ENCODE assay signal across 11 cellular contexts in genomic region chr14:100416921-100417451, GRCh38.
DNase-seq lines count a peak whose midpoint lies in the region; ATAC-seq, FAIRE-seq and TF ChIP-seq lines count a peak whose summit lies in the region.
"Had no signal": no experiment of that assay in that cellular context is flagged by ENCODE, and none has a peak within 500 bp of the region (broad histone marks: within the 10 kb centered on the region; RNA-seq: fewer than 3 reads in every experiment).

No MANE protein-coding gene starts in this region.

- H3K4me3 Mint-ChIP-seq in stimulated activated memory B cell treated with anti-CD40 and anti-IgM and Interleukin-4, amounts not matched to agents 10 μg/mL and 1 μg/mL and 100 μg/mL, for 72 hours: no peak overlapping the region

- FAIRE-seq in H54 (lab: Jason Lieb, UNC): peak; percentile 98

- DNase-seq in H54 (ENCODE audit: insufficient read length, low spot score) (peak; percentile 69), fibroblast of pulmonary artery (ENCODE audit: low read depth) (peak; percentile 29), T-helper 1 cell (no peak), GM13976 (ENCODE audit: low spot score) (no peak)
- DNase-seq: DMS79; left ventricle myocardium inferior; stimulated activated CD4-positive, alpha-beta T cell treated with anti-CD3 and anti-CD28 coated beads, Interleukin-4, amount 100 ng/mL, for 4 hours had no signal

- in situ Hi-C loops in GM13976 (cut with MboI; ENCODE audit: low sequenced_read_pairs, unreplicated experiment): no loop called here

- H3K36me3 Mint-ChIP-seq in stimulated activated memory B cell treated with anti-CD40 and anti-IgM and Interleukin-4, amounts not matched to agents 10 μg/mL and 1 μg/mL and 100 μg/mL, for 72 hours: peaks cover 6% of the 10 kb centered on the region

- no peak overlapping the region for H3K4me3 ChIP-seq in fibroblast of pulmonary artery (replicated peaks; ENCODE audit: low read depth, low read length)
- H3K4me3 ChIP-seq: left ventricle myocardium inferior, suprapubic skin had no signal

- no peak for TF ChIP-seq POLR2A in H54 (IDR thresholded peaks at IDR 0.05; ENCODE audit: low read depth, low read length)

- peaks cover 15% of the 10 kb centered on the region for H3K4me1 Mint-ChIP-seq in stimulated activated memory B cell treated with anti-CD40 and anti-IgM and Interleukin-4, amounts not matched to agents 10 μg/mL and 1 μg/mL and 100 μg/mL, for 72 hours

- no peak for TF ChIP-seq CTCF in fibroblast of pulmonary artery (IDR thresholded peaks at IDR 0.05; ENCODE audit: low read length, missing control alignments)
- no peak for TF ChIP-seq CTCF in GM13976 (IDR thresholded peaks at IDR 0.05; ENCODE audit: borderline replicate concordance, control extremely low read depth, extremely low read depth, insufficient read depth, missing control alignments)

- H3K27ac Mint-ChIP-seq in stimulated activated memory B cell treated with anti-CD40 and anti-IgM and Interleukin-4, amounts not matched to agents 10 μg/mL and 1 μg/mL and 100 μg/mL, for 72 hours: peak overlapping the region; percentile 26

- H3K27me3 Mint-ChIP-seq in stimulated activated memory B cell treated with anti-CD40 and anti-IgM and Interleukin-4, amounts not matched to agents 10 μg/mL and 1 μg/mL and 100 μg/mL, for 72 hours: no peaks in the 10 kb centered on the region

- ATAC-seq in SK-N-SH treated with all-trans-retinoic acid at 6 μM for 48 hours (peak; percentile 42), HG02852 (IDR thresholded peaks at IDR 0.05; ENCODE audit: unreplicated experiment) (no peak)
- ATAC-seq in stimulated activated memory B cell treated with anti-CD40 and anti-IgM and Interleukin-4, amounts not matched to agents 10 μg/mL and 1 μg/mL and 100 μg/mL, for 72 hours: no peak

- peaks cover 3% of the 10 kb centered on the region for H3K9me3 Mint-ChIP-seq in stimulated activated memory B cell treated with anti-CD40 and anti-IgM and Interleukin-4, amounts not matched to agents 10 μg/mL and 1 μg/mL and 100 μg/mL, for 72 hours

TF ChIP-seq in SK-N-SH treated with all-trans-retinoic acid at 6 μM for 48 hours, 23 proteins besides CTCF, POLR2A, EP300 and RAD21:
- TF ChIP-seq TOX (CRISPR knock-in tag; IDR thresholded peaks at IDR 0.05; ENCODE audit: borderline replicate concordance) (no peak), PPARA (CRISPR knock-in tag; IDR thresholded peaks at IDR 0.05; ENCODE audit: borderline replicate concordance) (no peak), ESRRG (CRISPR knock-in tag; IDR thresholded peaks at IDR 0.05) (no peak), TSHZ2 (CRISPR knock-in tag; IDR thresholded peaks at IDR 0.05) (no peak), ZC3H10 (CRISPR knock-in tag; IDR thresholded peaks at IDR 0.05) (no peak), ZNF70 (CRISPR knock-in tag; IDR thresholded peaks at IDR 0.05) (no peak), ZFP30 (CRISPR knock-in tag; IDR thresholded peaks at IDR 0.05) (no peak), SNAI2 (CRISPR knock-in tag; IDR thresholded peaks at IDR 0.05) (no peak), ISL1 (CRISPR knock-in tag; IDR thresholded peaks at IDR 0.05) (no peak), POU6F1 (CRISPR knock-in tag; IDR thresholded peaks at IDR 0.05; ENCODE audit: borderline replicate concordance, low read depth) (no peak), RARB (CRISPR knock-in tag; IDR thresholded peaks at IDR 0.05) (no peak)

Comparison
In these comparisons a context has a peak if more than half of its experiments do, and no peak if none do; other contexts are left out.
1. DNase-seq: peak in H54 (single experiment) and fibroblast of pulmonary artery (single experiment); none in T-helper 1 cell (0 of 5) and GM13976 (single experiment).